18 cellular contexts compared by ENCODE assay signal in genomic region chr1:43284711-43285110, GRCh38. TPM values are rescaled to one million over a fixed set of nuclear protein-coding genes. Genes with fewer than 3 reads are reported as not detected.
DNase-seq lines count a peak whose midpoint lies in the region; ATAC-seq and TF ChIP-seq lines count a peak whose summit lies in the region.
"Had no signal": no experiment of that assay in that cellular context is flagged by ENCODE, and none has a peak within 500 bp of the region (broad histone marks: within the 10 kb centered on the region; RNA-seq: fewer than 3 reads in every experiment).

No MANE protein-coding gene starts in this region.

- no peaks in the 10 kb centered on the region for H3K36me3 ChIP-seq in endocrine pancreas (ENCODE audit: control insufficient read depth, insufficient read depth, low read length)

- H3K4me1 Mint-ChIP-seq in mesothelial cell of epicardium = peaks cover 19% of the 10 kb centered on the region
- H3K4me1 Mint-ChIP-seq in type B pancreatic cell (ENCODE audit: unreplicated experiment) = peaks cover 12% of the 10 kb centered on the region
- H3K4me1 Mint-ChIP-seq: activated naive CD8-positive, alpha-beta T cell treated with anti-CD3 and anti-CD28 coated beads, Interleukin-2, amount 10 ng/mL, durations not matched to agents 7 days and 5 days had no signal

- H3K9me3 Mint-ChIP-seq in mesothelial cell of epicardium (no peaks in the 10 kb centered on the region), type B pancreatic cell (no peaks in the 10 kb centered on the region)
- H3K9me3 Mint-ChIP-seq: activated naive CD8-positive, alpha-beta T cell treated with anti-CD3 and anti-CD28 coated beads, Interleukin-2, amount 10 ng/mL, durations not matched to agents 7 days and 5 days; CD8-positive, alpha-beta T cell had no signal

- peak overlapping the region; percentile 27 for H3K27ac Mint-ChIP-seq in mesothelial cell of epicardium
- H3K27ac Mint-ChIP-seq in type B pancreatic cell = peak overlapping the region; percentile 80
- H3K27ac Mint-ChIP-seq: activated naive CD8-positive, alpha-beta T cell treated with anti-CD3 and anti-CD28 coated beads, Interleukin-2, amount 10 ng/mL, durations not matched to agents 7 days and 5 days; CD8-positive, alpha-beta T cell had no signal

- no peaks in the 10 kb centered on the region for H3K36me3 Mint-ChIP-seq in mesothelial cell of epicardium
- H3K36me3 Mint-ChIP-seq in type B pancreatic cell = no peaks in the 10 kb centered on the region
- H3K36me3 Mint-ChIP-seq: activated naive CD8-positive, alpha-beta T cell treated with anti-CD3 and anti-CD28 coated beads, Interleukin-2, amount 10 ng/mL, durations not matched to agents 7 days and 5 days; CD8-positive, alpha-beta T cell had no signal

- ATAC-seq in GM21619 (IDR thresholded peaks at IDR 0.05; ENCODE audit: unreplicated experiment) = no peak
- ATAC-seq: SK-N-SH treated with all-trans-retinoic acid at 6 μM for 48 hours had no signal

- peak overlapping the region; percentile 80 for H3K4me3 ChIP-seq in endocrine pancreas (ENCODE audit: control insufficient read depth, insufficient read depth, low read length)

- H3K27me3 Mint-ChIP-seq in mesothelial cell of epicardium (ENCODE audit: low read depth) (peaks cover 5% of the 10 kb centered on the region), type B pancreatic cell (peaks cover 3% of the 10 kb centered on the region)

- H3K27me3 ChIP-seq in endocrine pancreas (ENCODE audit: control insufficient read depth, insufficient read depth, low read length) = no peaks in the 10 kb centered on the region

- H3K4me3 Mint-ChIP-seq in mesothelial cell of epicardium (peak overlapping the region; percentile 77), type B pancreatic cell (peak overlapping the region; percentile 94)
- H3K4me3 Mint-ChIP-seq: activated naive CD8-positive, alpha-beta T cell treated with anti-CD3 and anti-CD28 coated beads, Interleukin-2, amount 10 ng/mL, durations not matched to agents 7 days and 5 days; CD8-positive, alpha-beta T cell had no signal

- peak; percentile 49 for DNase-seq in DMS79 treated with DMSO at 0.1 percent for 48 hours (lab: John Stamatoyannopoulos, UW)
- no peak for DNase-seq in DMS79 (lab: John Stamatoyannopoulos, UW)
- DNase-seq in mesothelial cell of epicardium (ENCODE audit: low spot score in 2 of 2, unreplicated experiment in 2 of 2) = no peak
- no peak for DNase-seq in type B pancreatic cell (ENCODE audit: extremely low spot score, unreplicated experiment)
- DNase-seq in Kasumi-1 (lab: John Stamatoyannopoulos, UW) = no peak
- no peak for DNase-seq in hypothalamus (lab: John Stamatoyannopoulos, UW)
- DNase-seq: 8988T; activated CD8-positive, alpha-beta memory T cell treated with anti-CD3 and anti-CD28 coated beads, Interleukin-2, amount 50 U/mL, for 48 hours; activated naive CD8-positive, alpha-beta T cell treated with anti-CD3 and anti-CD28 coated beads, Interleukin-2, amount 10 ng/mL, durations not matched to agents 7 days and 5 days; GOT3 had no signal

- H3K9me3 ChIP-seq in endocrine pancreas (ENCODE audit: control insufficient read depth, low read length) = no peaks in the 10 kb centered on the region

- no peak for TF ChIP-seq CTCF in mesothelial cell of epicardium (IDR thresholded peaks at IDR 0.05; ENCODE audit: unreplicated experiment)
- TF ChIP-seq CTCF in type B pancreatic cell (conservative IDR thresholded peaks at IDR 0.05) = no peak

- H3K4me1 ChIP-seq in endocrine pancreas (ENCODE audit: control insufficient read depth, insufficient read depth, low read length) = no peaks in the 10 kb centered on the region
- H3K4me1 ChIP-seq: foreskin keratinocyte had no signal

- H3K9ac ChIP-seq in endocrine pancreas (ENCODE audit: control insufficient read depth, insufficient read depth, low read length) = peak overlapping the region; percentile 16

RNA-seq across cellular contexts. Expression of gene C1orf210, which starts 0.7 kb away (rescaled TPM):
- total RNA-seq in mesothelial cell of epicardium (3.7 to 5.3 TPM (median 4.2 TPM) in 3 replicates), type B pancreatic cell (ENCODE audit: low replicate concordance) (9.9 and 17.2 TPM in 2 replicates)
- total RNA-seq: activated naive CD8-positive, alpha-beta T cell treated with anti-CD3 and anti-CD28 coated beads, Interleukin-2, amount 10 ng/mL, durations not matched to agents 7 days and 5 days; CD8-positive, alpha-beta T cell; skeletal muscle tissue had no signal

RNA-seq across cellular contexts. Expression of gene TMEM125, which starts 14.9 kb away (rescaled TPM):
- total RNA-seq in mesothelial cell of epicardium = 7.6 to 9.2 TPM (median 7.7 TPM) in 3 replicates
- total RNA-seq in type B pancreatic cell (ENCODE audit: low replicate concordance) = 19.8 and 51.7 TPM in 2 replicates
- total RNA-seq: activated naive CD8-positive, alpha-beta T cell treated with anti-CD3 and anti-CD28 coated beads, Interleukin-2, amount 10 ng/mL, durations not matched to agents 7 days and 5 days; CD8-positive, alpha-beta T cell; subcutaneous adipose tissue had no signal

RNA-seq across cellular contexts. Expression of gene TIE1, which starts 16.1 kb away (rescaled TPM):
- total RNA-seq in mesothelial cell of epicardium (1.3 to 1.7 TPM (median 1.5 TPM) in 3 replicates), type B pancreatic cell (ENCODE audit: low replicate concordance) (1.3 TPM in 1 of 2 replicates, not detected in the other)
- total RNA-seq: CD8-positive, alpha-beta T cell; foreskin keratinocyte had no signal

RNA-seq across cellular contexts. Expression of gene MPL, which starts 52.9 kb away (rescaled TPM):
- total RNA-seq in mesothelial cell of epicardium (0.50 to 0.53 TPM in 2 of 3 replicates, not detected in the other), type B pancreatic cell (ENCODE audit: low replicate concordance) (not detected in 2 replicates)
- total RNA-seq: activated naive CD8-positive, alpha-beta T cell treated with anti-CD3 and anti-CD28 coated beads, Interleukin-2, amount 10 ng/mL, durations not matched to agents 7 days and 5 days; CD8-positive, alpha-beta T cell; foreskin keratinocyte; kidney epithelial cell; skeletal muscle tissue had no signal
